ENCODE assay signal across 2 cellular contexts in genomic region chr7:116449441-116449840, GRCh38.
TF ChIP-seq lines count a peak whose summit lies in the region.

No MANE protein-coding gene starts in this region.

TF ChIP-seq in IMR-90, 13 proteins besides CTCF, POLR2A, EP300 and RAD21 (continued from another document):
- TF ChIP-seq, protein P1, sequence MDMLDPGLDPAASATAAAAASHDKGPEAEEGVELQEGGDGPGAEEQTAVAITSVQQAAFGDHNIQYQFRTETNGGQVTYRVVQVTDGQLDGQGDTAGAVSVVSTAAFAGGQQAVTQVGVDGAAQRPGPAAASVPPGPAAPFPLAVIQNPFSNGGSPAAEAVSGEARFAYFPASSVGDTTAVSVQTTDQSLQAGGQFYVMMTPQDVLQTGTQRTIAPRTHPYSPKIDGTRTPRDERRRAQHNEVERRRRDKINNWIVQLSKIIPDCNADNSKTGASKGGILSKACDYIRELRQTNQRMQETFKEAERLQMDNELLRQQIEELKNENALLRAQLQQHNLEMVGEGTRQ (IDR thresholded peaks at IDR 0.05; ENCODE audit: low read depth, low read length) = no peak
- no peak for TF ChIP-seq NFE2L2 (IDR thresholded peaks at IDR 0.05; ENCODE audit: low read depth, low read length)
- no peak for TF ChIP-seq FOS (IDR thresholded peaks at IDR 0.05; ENCODE audit: low read depth, low read length)
- no peak for TF ChIP-seq MAZ (IDR thresholded peaks at IDR 0.05; ENCODE audit: borderline replicate concordance, low read depth, low read length)
- no peak for TF ChIP-seq CEBPB (IDR thresholded peaks at IDR 0.05; ENCODE audit: low read depth, low read length)
- no peak for TF ChIP-seq SMC3 (IDR thresholded peaks at IDR 0.05; ENCODE audit: low read depth, low read length)
- no peak for TF ChIP-seq RFX5 (IDR thresholded peaks at IDR 0.05; ENCODE audit: low read depth, low read length)
- no peak for TF ChIP-seq RCOR1 (IDR thresholded peaks at IDR 0.05; ENCODE audit: insufficient replicate concordance, low read length)

TF ChIP-seq in SK-N-SH treated with all-trans-retinoic acid at 6 μM for 48 hours, 23 proteins besides CTCF, POLR2A, EP300 and RAD21 (continued from another document):
- no peak for TF ChIP-seq PATZ1 (CRISPR knock-in tag; IDR thresholded peaks at IDR 0.05; ENCODE audit: borderline replicate concordance)
- no peak for TF ChIP-seq ESRRG (CRISPR knock-in tag; IDR thresholded peaks at IDR 0.05)
- no peak for TF ChIP-seq TCF4 (CRISPR knock-in tag; IDR thresholded peaks at IDR 0.05; ENCODE audit: borderline replicate concordance)
- TF ChIP-seq ZNF8 (CRISPR knock-in tag; IDR thresholded peaks at IDR 0.05) = no peak
- no peak for TF ChIP-seq ZNF565 (CRISPR knock-in tag; conservative IDR thresholded peaks at IDR 0.05; ENCODE audit: low read depth)
